ENCODE assay signal across 9 cellular contexts in genomic region chr19:41327499-41328156, GRCh38. TPM values are rescaled to one million over a fixed set of nuclear protein-coding genes. Genes with fewer than 3 reads are reported as not detected.
A peak's percentile ranks its signal among the peaks of the same experiment; 100 is the strongest.
DNase-seq lines count a peak whose midpoint lies in the region; ATAC-seq lines count a peak whose summit lies in the region.
"Had no signal": no experiment of that assay in that cellular context is flagged by ENCODE, and none has a peak within 500 bp of the region (broad histone marks: within the 10 kb centered on the region; RNA-seq: fewer than 3 reads in every experiment).

No MANE protein-coding gene starts in this region.

- no peaks in the 10 kb centered on the region for H3K27me3 Mint-ChIP-seq in T-cell

- H3K4me3 ChIP-seq in adipocyte (ENCODE audit: low read length) = no peak overlapping the region

- no peaks in the 10 kb centered on the region for H3K9me3 Mint-ChIP-seq in T-cell

- DNase-seq in NCI-H2196 (lab: John Stamatoyannopoulos, UW; ENCODE audit: unreplicated experiment) = peak; percentile 34
- DNase-seq in NCI-H2196 treated with DMSO at 0.1 percent for 48 hours (lab: John Stamatoyannopoulos, UW; ENCODE audit: unreplicated experiment) = no peak
- peak; percentile 57 to 93 (median 76) for DNase-seq in T-cell
- no peak for DNase-seq in adipocyte (ENCODE audit: low read depth)
- peak; percentile 62 for DNase-seq in islet precursor cell
- DNase-seq in stimulated activated CD4-positive, alpha-beta T cell treated with anti-CD3 and anti-CD28 coated beads, Interleukin-1b, Interleukin-23, amount 100 ng/mL, for 24 hours (ENCODE audit: low read depth in 4 of 4, low spot score in 1 of 4) = peak; percentile 50 to 85 (median 66)
- DNase-seq: DND-41 had no signal

- H3K27ac Mint-ChIP-seq in T-cell = peak overlapping the region; percentile 92 to 96

- H3K4me3 Mint-ChIP-seq in T-cell = peak overlapping the region; percentile 72 to 75 (median 74)

- H3K9ac ChIP-seq in adipocyte (ENCODE audit: low read length) = peak overlapping the region; percentile 11

- H3K4me1 Mint-ChIP-seq in T-cell = peaks cover 63 to 76% (median 73%) of the 10 kb centered on the region in 3 donors

- POLR2A ChIA-PET in T-cell (lab: Charles Lee) = interaction anchor here (0.8 to 1.6 kb wide), 10 partner anchors 14 to 204 kb away, joined by 3 to 28 read pairs (median 4); partner anchors contain the start of genes B9D2 (in 1 of the 2) and TGFB1 (in 1 of the 2)

- CTCF ChIA-PET in T-cell (lab: Charles Lee) = interaction anchor here in 1 of 2 donors (0.6 to 2.1 kb wide), 4 partner anchors 20 to 1493 kb away, joined by 3 to 7 read pairs (median 5); partner anchors contain the start of gene DYRK1B

- peaks cover 37% of the 10 kb centered on the region for H3K4me1 ChIP-seq in adipocyte (ENCODE audit: control insufficient read depth, insufficient read depth, low read length)

- peaks cover 14% of the 10 kb centered on the region for H3K36me3 ChIP-seq in adipocyte (ENCODE audit: control insufficient read depth, insufficient read depth, low read length, severe bottlenecking)

- peak; percentile 40 for ATAC-seq in HG03139 (IDR thresholded peaks at IDR 0.05; ENCODE audit: unreplicated experiment)
- ATAC-seq in T-cell (replicated peaks in 1 of 4) = peak; percentile 66 to 74 (median 68)
- ATAC-seq in HG03378 (IDR thresholded peaks at IDR 0.05; ENCODE audit: unreplicated experiment) = no peak

- no peaks in the 10 kb centered on the region for H3K9me3 ChIP-seq in adipocyte (ENCODE audit: control insufficient read depth, low read length)

- H3K36me3 Mint-ChIP-seq in T-cell = peaks cover 29% of the 10 kb centered on the region

- H3K27me3 ChIP-seq in adipocyte (replicated peaks; ENCODE audit: control insufficient read depth, insufficient read depth, low read length) = no peaks in the 10 kb centered on the region

RNA-seq across cellular contexts. Expression of gene CCDC97, which starts 17.7 kb away (rescaled TPM):
- 10 to 100 TPM; 38.9 to 61.5 (median 55.1) TPM for total RNA-seq in T-cell

RNA-seq across cellular contexts. Expression of gene TGFB1, which starts 26.1 kb away (rescaled TPM):
- total RNA-seq in T-cell = 100 to 1,000 TPM; 170 to 412 (median 206) TPM

RNA-seq across cellular contexts. Expression of gene B9D2, which starts 36.3 kb away (rescaled TPM):
- total RNA-seq in T-cell = 10 to 100 TPM; 15.3 to 27.9 (median 16.4) TPM

RNA-seq across cellular contexts. Expression of gene TMEM91, which starts 48.7 kb away (rescaled TPM):
- total RNA-seq in T-cell = 10 to 100 TPM in 3 of 5 donors, 1 to 10 TPM in 2; 9.9 to 14.7 (median 13.2) TPM

Comparison
In these comparisons a context has a peak if more than half of its experiments do, and no peak if none do; other contexts are left out.
1. DNase-seq: peak in NCI-H2196 (single experiment), T-cell (34 of 34), islet precursor cell (single experiment) and stimulated activated CD4-positive, alpha-beta T cell treated with anti-CD3 and anti-CD28 coated beads, Interleukin-1b, Interleukin-23, amount 100 ng/mL, for 24 hours (4 of 4); none in NCI-H2196 treated with DMSO at 0.1 percent for 48 hours (single experiment) and adipocyte (single experiment).